In the genomic region with DNA sequence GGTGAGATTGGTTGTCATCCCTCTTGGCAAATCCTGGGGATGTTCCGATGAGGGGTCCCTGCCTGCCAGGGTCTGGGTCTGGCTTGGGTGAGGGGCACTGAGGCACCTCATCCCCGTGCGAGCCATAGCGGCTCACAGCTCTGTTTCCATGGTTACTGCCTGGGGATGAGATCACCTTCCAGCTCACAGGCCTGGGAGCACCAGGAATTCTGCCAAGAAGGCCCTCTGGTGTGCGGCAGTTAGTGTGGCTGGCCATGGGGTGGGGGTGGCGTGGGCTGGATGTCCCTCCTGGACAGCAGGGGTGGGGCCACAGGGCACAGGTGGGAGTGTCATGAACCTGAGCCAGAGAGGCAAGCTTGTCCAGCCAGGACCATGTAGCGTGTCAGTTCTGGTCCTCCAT, we compare ENCODE assay signal across 8 cellular contexts. TPM values are rescaled to one million over a fixed set of nuclear protein-coding genes. Genes with fewer than 3 reads are reported as not detected.
DNase-seq lines count a peak whose midpoint lies in the region; ATAC-seq and TF ChIP-seq lines count a peak whose summit lies in the region.

No MANE protein-coding gene starts in this region.

- H3K4me2 ChIP-seq in SK-N-SH (peak overlapping the region; percentile 71), smooth muscle cell (no peak overlapping the region)

- H3K9me3 ChIP-seq in SK-N-SH (no peaks in the 10 kb centered on the region), smooth muscle cell (replicated peaks; ENCODE audit: low read depth) (no peaks in the 10 kb centered on the region)

- peaks cover 33 to 56% of the 10 kb centered on the region in 2 experiments for H3K4me1 ChIP-seq in SK-N-SH (ENCODE audit: control insufficient read depth in 1 of 2, insufficient read depth in 2 of 2, low read depth in 1 of 2, low read length in 1 of 2)
- H3K4me1 ChIP-seq in smooth muscle cell (ENCODE audit: low read depth): peaks cover 7% of the 10 kb centered on the region

- H3K4me3 ChIP-seq in SK-N-SH (ENCODE audit: low read depth in 2 of 2, low read length in 1 of 2) (no peak overlapping the region), smooth muscle cell (no peak overlapping the region)

- DNase-seq in AG20443 (ENCODE audit: low spot score) (peak; percentile 87), HFFc6 (peak; percentile 82), SK-N-SH (peak; percentile 80), iPS-NIHi7 (ENCODE audit: extremely low spot score) (peak; percentile 52), smooth muscle cell (lab: John Stamatoyannopoulos, UW; ENCODE audit: unreplicated experiment) (no peak)

- CTCF ChIA-PET in SK-N-SH (lab: Yijun Ruan, JAX): interaction anchor here (0.6 to 5.3 kb wide), 14 partner anchors 10 to 491 kb away, joined by 3 to 30 read pairs (median 4); no protein-coding TSS in a partner anchor

- WGBS in SK-N-SH (ENCODE audit: low lambda C conversion rate): 54% methylated on average over 2 of the region's 7 CpGs
- WGBS in smooth muscle cell (ENCODE audit: low lambda C conversion rate): 37% methylated on average over 7 of the region's 7 CpGs

- H3K27ac Mint-ChIP-seq in HFFc6: no peak overlapping the region

- TF ChIP-seq CTCF in HFFc6 (IDR thresholded peaks at IDR 0.05): peak; percentile 53; the same call in 1 of the 2 replicates
- TF ChIP-seq CTCF in SK-N-SH (IDR thresholded peaks at IDR 0.05): peak; percentile 41
- TF ChIP-seq CTCF in smooth muscle cell (IDR thresholded peaks at IDR 0.05; ENCODE audit: borderline replicate concordance, insufficient read depth, poor library complexity, severe bottlenecking): no peak

- H3K9ac ChIP-seq in SK-N-SH (no peak overlapping the region), smooth muscle cell (ENCODE audit: low read depth) (no peak overlapping the region)

- POLR2A ChIA-PET in SK-N-SH (lab: Yijun Ruan, JAX): interaction anchor here (0.7 to 1.6 kb wide), 2 partner anchors 35 to 134 kb away, joined by 3 to 5 read pairs; no protein-coding TSS in a partner anchor

- ATAC-seq in HG03108 (IDR thresholded peaks at IDR 0.05; ENCODE audit: unreplicated experiment) (no peak), GM21576 (IDR thresholded peaks at IDR 0.05; ENCODE audit: unreplicated experiment) (no peak), HG02970 (IDR thresholded peaks at IDR 0.05; ENCODE audit: low FRiP score, unreplicated experiment) (no peak)

- H3K9me2 ChIP-seq in SK-N-SH: no peaks in the 10 kb centered on the region

- no peak overlapping the region for H3K4me3 Mint-ChIP-seq in HFFc6

- H3K79me2 ChIP-seq in SK-N-SH (ENCODE audit: insufficient read depth): no peaks in the 10 kb centered on the region
- H3K79me2 ChIP-seq in smooth muscle cell (ENCODE audit: low read depth): no peaks in the 10 kb centered on the region

- H3K9me3 Mint-ChIP-seq in HFFc6: no peaks in the 10 kb centered on the region

- peaks cover 12% of the 10 kb centered on the region for H3K27me3 Mint-ChIP-seq in HFFc6 (ENCODE audit: insufficient read depth)

- no peak overlapping the region for H2AFZ ChIP-seq in SK-N-SH (ENCODE audit: low read depth)
- no peak overlapping the region for H2AFZ ChIP-seq in smooth muscle cell (ENCODE audit: low read depth)

- H3K27ac ChIP-seq in SK-N-SH (ENCODE audit: low read depth in 2 of 2, low read length in 1 of 2) (peak overlapping the region; percentile 95 to 99; a peak in 3 of 4 replicates), smooth muscle cell (ENCODE audit: low read depth) (no peak overlapping the region)

- H4K20me1 ChIP-seq in SK-N-SH (ENCODE audit: insufficient read depth): no peaks in the 10 kb centered on the region
- H4K20me1 ChIP-seq in smooth muscle cell (ENCODE audit: low read depth): no peaks in the 10 kb centered on the region

- H3K27me3 ChIP-seq in SK-N-SH (ENCODE audit: insufficient read depth) (no peaks in the 10 kb centered on the region), smooth muscle cell (ENCODE audit: low read depth) (no peaks in the 10 kb centered on the region)

- TF ChIP-seq RAD21 in SK-N-SH (IDR thresholded peaks at IDR 0.05; ENCODE audit: low read length): peak; percentile 49

- TF ChIP-seq EP300 in SK-N-SH (IDR thresholded peaks at IDR 0.05; ENCODE audit: borderline replicate concordance in 1 of 2, low read depth in 1 of 2, low read length in 1 of 2): peak; percentile 53 to 76; a peak in 2 of 4 replicates

- H3K36me3 ChIP-seq in SK-N-SH (replicated peaks in 1 of 2; ENCODE audit: control insufficient read depth in 1 of 2, insufficient read depth in 2 of 2, low read length in 1 of 2) (no peaks in the 10 kb centered on the region), smooth muscle cell (ENCODE audit: low read depth) (no peaks in the 10 kb centered on the region)

- H3F3A ChIP-seq in SK-N-SH (replicated peaks; ENCODE audit: insufficient read depth): peaks cover 10% of the 10 kb centered on the region
- H3F3A ChIP-seq in smooth muscle cell (ENCODE audit: low read depth): peaks cover 4% of the 10 kb centered on the region

- H3K4me1 Mint-ChIP-seq in HFFc6 (ENCODE audit: low read depth): peaks cover 34% of the 10 kb centered on the region

- no peaks in the 10 kb centered on the region for H3K36me3 Mint-ChIP-seq in HFFc6 (ENCODE audit: low read depth)

TF ChIP-seq in SK-N-SH, 30 proteins besides CTCF, POLR2A, EP300 and RAD21 (continues in another document):
- TF ChIP-seq FOXJ3 (CRISPR knock-in tag; IDR thresholded peaks at IDR 0.05) (no peak), RCOR1 (IDR thresholded peaks at IDR 0.05; ENCODE audit: low read length) (peak; percentile 38; the same call in 1 of the 2 replicates), YY1 (IDR thresholded peaks at IDR 0.05; ENCODE audit: low read depth) (no peak), FOXM1 (IDR thresholded peaks at IDR 0.05; ENCODE audit: low read depth) (no peak), MEF2A (IDR thresholded peaks at IDR 0.05; ENCODE audit: borderline replicate concordance, low read depth) (no peak), JUND (IDR thresholded peaks at IDR 0.05) (no peak; the same call in 1 of the 2 replicates), TEAD4 (IDR thresholded peaks at IDR 0.05; ENCODE audit: borderline replicate concordance, insufficient read depth) (no peak), RXRA (IDR thresholded peaks at IDR 0.05; ENCODE audit: borderline replicate concordance, low read depth) (no peak), NFIC (IDR thresholded peaks at IDR 0.05; ENCODE audit: borderline replicate concordance) (peak; percentile 88), NRF1 (IDR thresholded peaks at IDR 0.05; ENCODE audit: low read depth, low read length) (no peak), SMC3 (IDR thresholded peaks at IDR 0.05; ENCODE audit: low read depth, low read length) (peak; percentile 28; the same call in 1 of the 2 replicates), IRF3 (IDR thresholded peaks at IDR 0.05; ENCODE audit: low read depth, low read length) (no peak), GABPA (IDR thresholded peaks at IDR 0.05; ENCODE audit: low read depth) (no peak), ELF1 (IDR thresholded peaks at IDR 0.05) (no peak), FOSL2 (IDR thresholded peaks at IDR 0.05; ENCODE audit: borderline replicate concordance, low read depth) (peak; percentile 43; the same call in 1 of the 2 replicates), POLR2AphosphoS5 (IDR thresholded peaks at IDR 0.05; ENCODE audit: low read depth, low read length) (peak; percentile 29; the same call in 1 of the 2 replicates), REST (IDR thresholded peaks at IDR 0.05; ENCODE audit: low read depth, low read length) (0 out of 2 replicates have a peak, but pooled peaks have one; percentile 34), MXI1 (IDR thresholded peaks at IDR 0.05; ENCODE audit: low read depth, low read length) (no peak)
- TF ChIP-seq, protein P1, sequence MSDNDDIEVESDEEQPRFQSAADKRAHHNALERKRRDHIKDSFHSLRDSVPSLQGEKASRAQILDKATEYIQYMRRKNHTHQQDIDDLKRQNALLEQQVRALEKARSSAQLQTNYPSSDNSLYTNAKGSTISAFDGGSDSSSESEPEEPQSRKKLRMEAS (IDR thresholded peaks at IDR 0.05; ENCODE audit: low read depth): 0 out of 2 replicates have a peak, but pooled peaks have one; percentile 54

RNA-seq across cellular contexts. Expression of gene PRR23E, which starts 22.1 kb away (rescaled TPM):
- total RNA-seq in HFFc6 (2021; fragmentation: NEBNext Ultra II Directional; extraction: Animal tissue kit (Norgen Biotek cat#: 25700)): not detected
- not detected in 2 replicates for polyA plus RNA-seq in SK-N-SH (2012; rRNA removed)
- polyA plus RNA-seq in SK-N-SH (2012; cell fraction: cytosol; rRNA removed): not detected in 2 replicates
- not detected in 2 replicates for polyA plus RNA-seq in SK-N-SH (2012; cell fraction: nucleus; rRNA removed)
- not detected in 2 replicates for total RNA-seq in smooth muscle cell
- not detected in 2 replicates for polyA plus RNA-seq in smooth muscle cell
